21 cellular contexts compared by ENCODE assay signal in the genomic region with DNA sequence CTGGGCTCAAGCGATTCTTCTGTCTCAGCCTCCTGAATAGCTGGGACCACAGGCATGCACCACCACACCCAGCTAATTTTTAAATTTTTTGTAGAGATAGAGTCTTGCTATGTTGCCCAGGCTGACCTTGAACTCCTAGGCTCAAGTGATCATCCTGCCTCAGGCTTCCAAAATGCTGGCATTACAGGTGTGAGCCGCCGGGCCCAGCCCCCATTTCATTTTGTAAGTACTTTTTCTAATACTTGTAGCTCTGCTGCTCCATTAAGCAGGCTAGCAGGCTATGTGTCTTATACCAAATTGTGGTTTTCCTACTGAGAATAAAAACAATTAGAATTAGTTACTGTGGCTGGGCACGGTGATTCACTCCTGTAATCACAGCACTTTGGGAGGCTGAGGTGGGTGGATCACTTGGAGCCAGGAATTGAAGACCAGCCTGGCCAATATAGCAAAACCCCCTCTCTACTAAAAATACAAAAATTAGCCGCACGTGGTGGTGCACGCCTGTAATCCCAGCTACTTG. TPM values are rescaled to one million over a fixed set of nuclear protein-coding genes. Genes with fewer than 3 reads are reported as not detected.
DNase-seq lines count a peak whose midpoint lies in the region; ATAC-seq and TF ChIP-seq lines count a peak whose summit lies in the region.
"Had no signal": no experiment of that assay in that cellular context is flagged by ENCODE, and none has a peak within 500 bp of the region (broad histone marks: within the 10 kb centered on the region; RNA-seq: fewer than 3 reads in every experiment).

No MANE protein-coding gene starts in this region.

- H2AFZ ChIP-seq in trophoblast cell (ENCODE audit: insufficient read depth, low read length, poor library complexity): no peak overlapping the region

- no peak overlapping the region for H3K4me3 ChIP-seq in BLaER1 treated with 17β-estradiol and CSF1 and Interleukin-3, amounts not matched to agents 10 nM and 100 nM
- H3K4me3 ChIP-seq in epithelial cell of proximal tubule (ENCODE audit: low read depth, low read length): no peak overlapping the region
- H3K4me3 ChIP-seq in trophoblast cell (ENCODE audit: low read depth, low read length): no peak overlapping the region
- H3K4me3 ChIP-seq in Peyer's patch: no peak overlapping the region
- H3K4me3 ChIP-seq: MG63 had no signal

- no peak overlapping the region for H2BK5ac ChIP-seq in trophoblast cell (ENCODE audit: low read depth, low read length, poor library complexity)

- no peak overlapping the region for H4K91ac ChIP-seq in trophoblast cell (ENCODE audit: low read depth, low read length)

- no peak overlapping the region for H2AK5ac ChIP-seq in trophoblast cell (ENCODE audit: low read length)

- no peak overlapping the region for H2BK120ac ChIP-seq in trophoblast cell (ENCODE audit: insufficient read depth, low read length, poor library complexity)

- H3K14ac ChIP-seq in trophoblast cell (ENCODE audit: low read length): no peak overlapping the region

- DNase-seq in M059J (ENCODE audit: low read depth) (peak; percentile 69), epithelial cell of proximal tubule (ENCODE audit: low read depth) (peak; percentile 36), renal cortical epithelial cell (ENCODE audit: low read depth) (peak; percentile 82), trophoblast cell (no peak), Peyer's patch (no peak)
- DNase-seq: Calu3; CD8-positive, alpha-beta memory T cell; DMS153; EL; GF-D8; Kasumi-1; MG63; NCI-H1417; NCI-H187; NCI-H2107; NCI-H446 treated with DMSO at 0.1 percent for 48 hours; NCI-H526 treated with DMSO at 0.1 percent for 48 hours; OCI-M1; T-cell had no signal

- H4K8ac ChIP-seq in trophoblast cell (ENCODE audit: low read depth, low read length): no peak overlapping the region

- H3K4me2 ChIP-seq in BLaER1 treated with 17β-estradiol and CSF1 and Interleukin-3, amounts not matched to agents 10 nM and 100 nM: peak overlapping the region in 6 of 11 experiments; percentile 65 to 83 (median 78); a peak in 9 of 22 replicates
- H3K4me2 ChIP-seq in trophoblast cell (ENCODE audit: low read length): no peak overlapping the region

- no peak overlapping the region for H3K27ac ChIP-seq in BLaER1 treated with 17β-estradiol and CSF1 and Interleukin-3, amounts not matched to agents 10 nM and 100 nM
- H3K27ac ChIP-seq in trophoblast cell (ENCODE audit: low read depth, low read length): no peak overlapping the region
- H3K27ac ChIP-seq in Peyer's patch: no peak overlapping the region

- H3K36me3 ChIP-seq in BLaER1 treated with 17β-estradiol and CSF1 and Interleukin-3, amounts not matched to agents 10 nM and 100 nM: peaks cover 1 to 31% (median 18%) of the 10 kb centered on the region in 11 experiments; a peak in 16 of 22 replicates
- peaks cover 2% of the 10 kb centered on the region in 2 experiments for H3K36me3 ChIP-seq in trophoblast cell (ENCODE audit: control insufficient read depth in 1 of 2, insufficient read depth in 2 of 2, low read length in 2 of 2)
- no peaks in the 10 kb centered on the region for H3K36me3 ChIP-seq in Peyer's patch

- peaks cover 0 to 5% (median 0%) of the 10 kb centered on the region in 11 experiments; a peak in 1 of 22 replicates for H3K9me3 ChIP-seq in BLaER1 treated with 17β-estradiol and CSF1 and Interleukin-3, amounts not matched to agents 10 nM and 100 nM (replicated peaks in 1 of 11)
- H3K9me3 ChIP-seq in trophoblast cell (ENCODE audit: insufficient read depth, low read depth, low read length): no peaks in the 10 kb centered on the region
- no peaks in the 10 kb centered on the region for H3K9me3 ChIP-seq in Peyer's patch
- H3K9me3 ChIP-seq: MG63 had no signal

- no peaks in the 10 kb centered on the region for H3K27me3 ChIP-seq in BLaER1 treated with 17β-estradiol and CSF1 and Interleukin-3, amounts not matched to agents 10 nM and 100 nM
- H3K27me3 ChIP-seq in trophoblast cell (ENCODE audit: insufficient read depth, low read length) (no peaks in the 10 kb centered on the region), Peyer's patch (no peaks in the 10 kb centered on the region)
- H3K27me3 ChIP-seq: MG63 had no signal

- H3K4ac ChIP-seq in trophoblast cell (ENCODE audit: low read depth, low read length): no peak overlapping the region

- no peak overlapping the region for H2BK12ac ChIP-seq in trophoblast cell (ENCODE audit: low read length)

- no peak overlapping the region for H4K12ac ChIP-seq in trophoblast cell (ENCODE audit: low read depth, low read length)

- no peak overlapping the region for H3K9ac ChIP-seq in BLaER1 treated with 17β-estradiol and CSF1 and Interleukin-3, amounts not matched to agents 10 nM and 100 nM
- no peak overlapping the region for H3K9ac ChIP-seq in trophoblast cell (ENCODE audit: low read length)

- peaks cover 13 to 55% (median 37%) of the 10 kb centered on the region in 10 experiments for H3K4me1 ChIP-seq in BLaER1 treated with 17β-estradiol and CSF1 and Interleukin-3, amounts not matched to agents 10 nM and 100 nM
- no peaks in the 10 kb centered on the region for H3K4me1 ChIP-seq in trophoblast cell (ENCODE audit: control insufficient read depth in 1 of 2, insufficient read depth in 2 of 2, low read length in 2 of 2)
- peaks cover 0 to 10% (median 0%) of the 10 kb centered on the region in 4 donors for H3K4me1 ChIP-seq in Peyer's patch

- WGBS in trophoblast cell (ENCODE audit: extremely low coverage, insufficient coverage, insufficient read length): no CpG with 5 or more reads among the region's 7 CpGs

- no peaks in the 10 kb centered on the region for H3K79me1 ChIP-seq in trophoblast cell (ENCODE audit: low read length)

- TF ChIP-seq POLR2A in Peyer's patch (IDR thresholded peaks at IDR 0.05): no peak

- H3K79me2 ChIP-seq in trophoblast cell (ENCODE audit: control insufficient read depth, insufficient read depth, low read length, poor library complexity): no peaks in the 10 kb centered on the region

- no peak overlapping the region for H3K23ac ChIP-seq in trophoblast cell (ENCODE audit: low read length)

- TF ChIP-seq CTCF in epithelial cell of proximal tubule (conservative IDR thresholded peaks at IDR 0.05; ENCODE audit: low read depth, low read length): no peak
- TF ChIP-seq CTCF in Peyer's patch (IDR thresholded peaks at IDR 0.05): no peak

- no peak overlapping the region for H3K18ac ChIP-seq in trophoblast cell (ENCODE audit: low read length)

- peaks cover 0 to 49% (median 21%) of the 10 kb centered on the region in 11 experiments; a peak in 10 of 22 replicates for H4K20me1 ChIP-seq in BLaER1 treated with 17β-estradiol and CSF1 and Interleukin-3, amounts not matched to agents 10 nM and 100 nM

- no peak for ATAC-seq in HG02884 (IDR thresholded peaks at IDR 0.05; ENCODE audit: unreplicated experiment)
- ATAC-seq: T-cell had no signal

RNA-seq across cellular contexts. Expression of a gene that starts 22.4 kb away (rescaled TPM):
- 14.6 and 26.3 TPM in 2 replicates for total RNA-seq in M059J (2014; rRNA removed; shearing (Covaris generic))
- total RNA-seq in epithelial cell of proximal tubule (14.5 and 16.6 TPM in 2 replicates), renal cortical epithelial cell (14.8 and 17.7 TPM in 2 replicates), Peyer's patch (10 to 100 TPM in 3 of 4 donors, 1 to 10 TPM in 1; 7.4 to 34.0 (median 22.3) TPM)
- polyA plus RNA-seq in trophoblast cell (2013): 12.1 and 12.7 TPM in 2 replicates

RNA-seq across cellular contexts. Expression of a gene that starts 29.6 kb away (rescaled TPM):
- total RNA-seq in M059J (2014; rRNA removed; shearing (Covaris generic)): 99.7 and 120 TPM in 2 replicates
- total RNA-seq in epithelial cell of proximal tubule (54.7 and 94.4 TPM in 2 replicates), renal cortical epithelial cell (78.0 and 85.1 TPM in 2 replicates), Peyer's patch (10 to 100 TPM; 46.4 to 79.7 (median 65.7) TPM)
- 81.2 and 81.5 TPM in 2 replicates for polyA plus RNA-seq in trophoblast cell (2013)

Comparison
In these comparisons a context has a peak if more than half of its experiments do, and no peak if none do; other contexts are left out.
1. DNase-seq: peak in M059J (single experiment), epithelial cell of proximal tubule (single experiment) and renal cortical epithelial cell (single experiment); none in trophoblast cell (0 of 2) and Peyer's patch (0 of 3).